In genomic region chr16:78297066-78297666, GRCh38 we compare ENCODE assay signal across 1 cellular context.
TF ChIP-seq lines count a peak whose summit lies in the region.

No MANE protein-coding gene starts in this region.

TF ChIP-seq in HepG2, 621 proteins besides CTCF, POLR2A, EP300 and RAD21 (continued from another document and continues in another):
- TF ChIP-seq DDIT3 (CRISPR knock-in tag; IDR thresholded peaks at IDR 0.05) (peak; percentile 63; the same call in 1 of the 2 replicates), SMARCE1 (IDR thresholded peaks at IDR 0.05; ENCODE audit: borderline replicate concordance) (no peak), U2AF2 (IDR thresholded peaks at IDR 0.05; ENCODE audit: low read depth, low read length) (0 out of 2 replicates have a peak, but pooled peaks have one; percentile 45), SMARCC2 (IDR thresholded peaks at IDR 0.05) (peak; percentile 51; the same call in 1 of the 2 replicates), CC2D1A (CRISPR knock-in tag; IDR thresholded peaks at IDR 0.05) (no peak), YEATS4 (CRISPR knock-in tag; IDR thresholded peaks at IDR 0.05; ENCODE audit: borderline replicate concordance) (peak; percentile 87), BHLHE40 (IDR thresholded peaks at IDR 0.05; ENCODE audit: low read length) (peak; percentile 97), CBX2 (IDR thresholded peaks at IDR 0.05; ENCODE audit: low read depth, low read length) (no peak), CBX2 (CRISPR knock-in tag; IDR thresholded peaks at IDR 0.05; ENCODE audit: low read depth) (no peak), SATB2 (CRISPR knock-in tag; IDR thresholded peaks at IDR 0.05) (0 out of 2 replicates have a peak, but pooled peaks have one; percentile 68), ZGPAT (CRISPR knock-in tag; IDR thresholded peaks at IDR 0.05) (peak; percentile 100), ZSCAN30 (CRISPR knock-in tag; IDR thresholded peaks at IDR 0.05) (peak; percentile 97), CBFB (CRISPR knock-in tag; IDR thresholded peaks at IDR 0.05) (peak; percentile 89), ZSCAN22 (CRISPR knock-in tag; IDR thresholded peaks at IDR 0.05) (peak; percentile 46; the same call in 1 of the 2 replicates), KLF13 (CRISPR knock-in tag; IDR thresholded peaks at IDR 0.05) (no peak), TFAP4 (IDR thresholded peaks at IDR 0.05; ENCODE audit: borderline replicate concordance, low read depth) (peak; percentile 100), ZNF816 (CRISPR knock-in tag; IDR thresholded peaks at IDR 0.05; ENCODE audit: borderline replicate concordance) (peak; percentile 92), ZFY (CRISPR knock-in tag; IDR thresholded peaks at IDR 0.05) (peak; percentile 57), FOXK1 (CRISPR knock-in tag; IDR thresholded peaks at IDR 0.05; ENCODE audit: borderline replicate concordance, low read depth) (peak; percentile 99), ZNF552 (CRISPR knock-in tag; IDR thresholded peaks at IDR 0.05; ENCODE audit: borderline replicate concordance) (no peak), ZNF607 (CRISPR knock-in tag; IDR thresholded peaks at IDR 0.05; ENCODE audit: borderline replicate concordance) (peak; percentile 77; the same call in 1 of the 2 replicates), GLMP (CRISPR knock-in tag; IDR thresholded peaks at IDR 0.05; ENCODE audit: borderline replicate concordance) (no peak), ZBTB1 (CRISPR knock-in tag; IDR thresholded peaks at IDR 0.05; ENCODE audit: borderline replicate concordance) (peak; percentile 54; the same call in 1 of the 2 replicates), RFX5 (IDR thresholded peaks at IDR 0.05; ENCODE audit: low read depth, low read length) (no peak), ISL2 (CRISPR knock-in tag; IDR thresholded peaks at IDR 0.05) (peak; percentile 100), RBM39 (IDR thresholded peaks at IDR 0.05; ENCODE audit: low read depth, low read length, poor library complexity, severe bottlenecking) (no peak), TAF1 (CRISPR knock-in tag; IDR thresholded peaks at IDR 0.05) (no peak; the same call in 1 of the 2 replicates), KDM1A (CRISPR knock-in tag; IDR thresholded peaks at IDR 0.05) (peak; percentile 95), PCBP2 (optimal IDR thresholded peaks at IDR 0.05; ENCODE audit: low read depth, low read length, poor library complexity, severe bottlenecking) (no peak), DR1 (CRISPR knock-in tag; IDR thresholded peaks at IDR 0.05) (peak; percentile 32; the same call in 1 of the 2 replicates), ZNF792 (CRISPR knock-in tag; IDR thresholded peaks at IDR 0.05) (peak; percentile 96), HNRNPH1 (optimal IDR thresholded peaks at IDR 0.05; ENCODE audit: low read depth, low read length) (no peak), FOXJ3 (CRISPR knock-in tag; IDR thresholded peaks at IDR 0.05; ENCODE audit: borderline replicate concordance) (peak; percentile 99), BRF2 (CRISPR knock-in tag; IDR thresholded peaks at IDR 0.05) (peak; percentile 81), HDAC6 (IDR thresholded peaks at IDR 0.05; ENCODE audit: low read depth, low read length) (no peak), RARA (CRISPR knock-in tag; IDR thresholded peaks at IDR 0.05) (peak; percentile 98), JDP2 (CRISPR knock-in tag; IDR thresholded peaks at IDR 0.05; ENCODE audit: borderline replicate concordance) (no peak; the same call in 1 of the 2 replicates), CHD4 (IDR thresholded peaks at IDR 0.05; ENCODE audit: borderline replicate concordance, low read length) (peak; percentile 97), ONECUT2 (CRISPR knock-in tag; IDR thresholded peaks at IDR 0.05) (peak; percentile 78), DNMT3B (CRISPR knock-in tag; conservative IDR thresholded peaks at IDR 0.05) (no peak), DMAP1 (CRISPR knock-in tag; IDR thresholded peaks at IDR 0.05) (peak; percentile 90), TARDBP (CRISPR knock-in tag; IDR thresholded peaks at IDR 0.05) (peak; percentile 98; the same call in 1 of the 2 replicates), MAFG (CRISPR knock-in tag; IDR thresholded peaks at IDR 0.05) (no peak), AHR (CRISPR knock-in tag; IDR thresholded peaks at IDR 0.05) (peak; percentile 97), HINFP (CRISPR knock-in tag; IDR thresholded peaks at IDR 0.05; ENCODE audit: low read depth) (0 out of 2 replicates have a peak, but pooled peaks have one; percentile 80), MLXIP (CRISPR knock-in tag; IDR thresholded peaks at IDR 0.05; ENCODE audit: borderline replicate concordance) (peak; percentile 91; the same call in 1 of the 2 replicates), ELF4 (CRISPR knock-in tag; IDR thresholded peaks at IDR 0.05; ENCODE audit: borderline replicate concordance) (no peak), ZNF225 (CRISPR knock-in tag; IDR thresholded peaks at IDR 0.05) (no peak), ZNF251 (CRISPR knock-in tag; IDR thresholded peaks at IDR 0.05) (no peak), THAP7 (CRISPR knock-in tag; IDR thresholded peaks at IDR 0.05) (peak; percentile 90), TP53 (CRISPR knock-in tag; conservative IDR thresholded peaks at IDR 0.05) (no peak), HMGA1 (CRISPR knock-in tag; conservative IDR thresholded peaks at IDR 0.05) (no peak), NFIC (IDR thresholded peaks at IDR 0.05; ENCODE audit: low read length) (peak; percentile 98), ATF4 (CRISPR knock-in tag; IDR thresholded peaks at IDR 0.05) (peak in 1 of 2 experiments; percentile 89; a peak in 2 of 4 replicates), MLX (CRISPR knock-in tag; IDR thresholded peaks at IDR 0.05) (peak; percentile 99), ARID4A (CRISPR knock-in tag; IDR thresholded peaks at IDR 0.05; ENCODE audit: borderline replicate concordance) (peak; percentile 75; the same call in 1 of the 2 replicates)
